ENCODE assay signal across 18 cellular contexts in the genomic region with DNA sequence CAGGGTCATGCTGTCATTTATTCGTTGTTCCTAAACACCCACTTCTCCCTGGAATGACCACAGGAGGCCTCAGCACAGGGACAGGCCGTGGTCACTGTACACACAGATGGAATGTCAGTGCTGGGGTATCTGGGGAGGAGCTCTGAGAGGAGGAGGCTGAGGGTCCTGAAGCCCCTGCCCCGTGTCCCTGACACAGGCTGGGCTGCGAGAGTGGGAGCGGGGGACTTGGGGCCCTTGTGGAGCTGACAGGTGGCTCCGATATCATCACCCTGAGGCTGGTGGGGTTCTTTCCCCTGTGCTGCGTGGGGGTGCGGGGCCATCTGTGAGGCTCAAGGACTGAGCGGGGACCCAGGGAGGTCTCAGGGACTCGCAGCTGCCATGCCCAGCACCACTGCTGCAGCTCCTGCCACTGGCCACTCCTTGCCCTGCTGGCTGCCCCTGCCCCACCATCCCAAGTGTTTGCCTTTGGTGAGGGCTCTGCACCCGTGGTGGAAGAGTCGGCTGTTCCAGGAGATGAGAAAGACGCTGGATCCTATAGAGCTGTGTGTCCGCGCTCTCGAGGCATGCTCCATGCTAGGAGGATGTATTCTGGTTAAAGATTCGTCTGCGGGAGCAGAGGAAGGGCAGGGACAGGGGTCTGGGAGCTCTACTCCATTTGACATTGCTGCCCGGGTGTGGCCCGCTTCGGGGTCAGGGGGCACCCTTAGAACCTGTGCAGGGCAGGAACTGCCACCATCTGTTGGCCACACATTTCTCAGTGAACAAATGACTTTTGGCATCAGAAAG. TPM values are rescaled to one million over a fixed set of nuclear protein-coding genes. Genes with fewer than 3 reads are reported as not detected.
DNase-seq lines count a peak whose midpoint lies in the region; ATAC-seq and TF ChIP-seq lines count a peak whose summit lies in the region.
"Had no signal": no experiment of that assay in that cellular context is flagged by ENCODE, and none has a peak within 500 bp of the region (broad histone marks: within the 10 kb centered on the region; RNA-seq: fewer than 3 reads in every experiment).

No MANE protein-coding gene starts in this region.

- no peak for TF ChIP-seq CTCF in natural killer cell (IDR thresholded peaks at IDR 0.05)
- no peak for TF ChIP-seq CTCF in coronary artery (IDR thresholded peaks at IDR 0.05)
- TF ChIP-seq CTCF in foreskin fibroblast (IDR thresholded peaks at IDR 0.05; ENCODE audit: low read depth, low read length), result no peak

- DNase-seq in natural killer cell (peak; percentile 8), coronary artery (ENCODE audit: low spot score) (peak; percentile 57), mesenteric fat pad (ENCODE audit: low spot score) (peak; percentile 71), foreskin fibroblast (no peak), G401 (ENCODE audit: low spot score) (no peak)
- no peak for DNase-seq in natural killer cell treated with Interleukin-12 subunit alpha and Interleukin-12 subunit beta and Interleukin-15 and Interleukin-18, amount 100 ng/mL, for 72 hours (ENCODE audit: low spot score)
- DNase-seq: Karpas-422, midbrain, NCI-H146, NCI-H446 had no signal

- no peaks in the 10 kb centered on the region for H3K9me3 Mint-ChIP-seq in natural killer cell
- H3K9me3 Mint-ChIP-seq in natural killer cell treated with Interleukin-12 subunit alpha and Interleukin-12 subunit beta and Interleukin-15 and Interleukin-18, amount 100 ng/mL, for 72 hours, result no peaks in the 10 kb centered on the region
- H3K9me3 Mint-ChIP-seq: activated T-cell treated with anti-CD3 and anti-CD28 coated beads, Interleukin-2, amount 50 U/mL, for 72 hours; CD14-positive monocyte; dendritic cell treated with granulocyte-macrophage colony-stimulating factor and Interleukin-4, amounts not matched to agents 40 ng/mL and 50 ng/mL, for 4 days had no signal

- intact Hi-C loops in natural killer cell (cut with micrococcal nuclease), result no loop called here

- H3K36me3 Mint-ChIP-seq in natural killer cell, result no peaks in the 10 kb centered on the region
- no peaks in the 10 kb centered on the region for H3K36me3 Mint-ChIP-seq in natural killer cell treated with Interleukin-12 subunit alpha and Interleukin-12 subunit beta and Interleukin-15 and Interleukin-18, amount 100 ng/mL, for 72 hours

- H3K27me3 Mint-ChIP-seq in natural killer cell (ENCODE audit: low read depth in 2 of 2), result no peaks in the 10 kb centered on the region
- no peaks in the 10 kb centered on the region for H3K27me3 Mint-ChIP-seq in natural killer cell treated with Interleukin-12 subunit alpha and Interleukin-12 subunit beta and Interleukin-15 and Interleukin-18, amount 100 ng/mL, for 72 hours
- H3K27me3 Mint-ChIP-seq: dendritic cell treated with granulocyte-macrophage colony-stimulating factor and Interleukin-4, amounts not matched to agents 40 ng/mL and 50 ng/mL, for 4 days had no signal

- ATAC-seq in natural killer cell, result no peak
- no peak for ATAC-seq in natural killer cell treated with Interleukin-12 subunit alpha and Interleukin-12 subunit beta and Interleukin-15 and Interleukin-18, amount 100 ng/mL, for 72 hours
- no peak for ATAC-seq in HG03432 (IDR thresholded peaks at IDR 0.05; ENCODE audit: unreplicated experiment)
- ATAC-seq: activated T-cell treated with anti-CD3 and anti-CD28 coated beads, Interleukin-2, amount 50 U/mL, for 72 hours had no signal

- in situ Hi-C loops in G401 (cut with HindIII; ENCODE audit: low sequenced_read_pairs), result no loop called here

- no peak overlapping the region for H3K27ac Mint-ChIP-seq in natural killer cell
- no peak overlapping the region for H3K27ac Mint-ChIP-seq in natural killer cell treated with Interleukin-12 subunit alpha and Interleukin-12 subunit beta and Interleukin-15 and Interleukin-18, amount 100 ng/mL, for 72 hours
- H3K27ac Mint-ChIP-seq: activated T-cell treated with anti-CD3 and anti-CD28 coated beads, Interleukin-2, amount 50 U/mL, for 72 hours; dendritic cell treated with granulocyte-macrophage colony-stimulating factor and Interleukin-4, amounts not matched to agents 40 ng/mL and 50 ng/mL, for 4 days had no signal

- no peak overlapping the region for H3K4me3 Mint-ChIP-seq in natural killer cell
- H3K4me3 Mint-ChIP-seq in natural killer cell treated with Interleukin-12 subunit alpha and Interleukin-12 subunit beta and Interleukin-15 and Interleukin-18, amount 100 ng/mL, for 72 hours, result no peak overlapping the region
- H3K4me3 Mint-ChIP-seq: activated T-cell treated with anti-CD3 and anti-CD28 coated beads, Interleukin-2, amount 50 U/mL, for 72 hours; CD14-positive monocyte; dendritic cell treated with granulocyte-macrophage colony-stimulating factor and Interleukin-4, amounts not matched to agents 40 ng/mL and 50 ng/mL, for 4 days had no signal

- H3K4me3 ChIP-seq in coronary artery, result no peak overlapping the region
- H3K4me3 ChIP-seq in foreskin fibroblast (ENCODE audit: low read depth in 1 of 2, low read length in 2 of 2), result no peak overlapping the region
- H3K4me3 ChIP-seq: ascending aorta had no signal

- H3K4me1 Mint-ChIP-seq in natural killer cell, result no peaks in the 10 kb centered on the region
- H3K4me1 Mint-ChIP-seq in natural killer cell treated with Interleukin-12 subunit alpha and Interleukin-12 subunit beta and Interleukin-15 and Interleukin-18, amount 100 ng/mL, for 72 hours (ENCODE audit: low read depth in 2 of 2), result no peaks in the 10 kb centered on the region
- H3K4me1 Mint-ChIP-seq: CD14-positive monocyte had no signal

- no peak overlapping the region for H3K27ac ChIP-seq in coronary artery
- H3K27ac ChIP-seq: ascending aorta, HL-60, parathyroid adenoma, VCaP had no signal

RNA-seq across cellular contexts. Expression of gene NPEPL1, which starts 18.9 kb away (rescaled TPM):
- 10 to 100 TPM; 66.0 to 83.7 (median 68.4) TPM for total RNA-seq in natural killer cell
- total RNA-seq in natural killer cell treated with Interleukin-12 subunit alpha and Interleukin-12 subunit beta and Interleukin-15 and Interleukin-18, amount 100 ng/mL, for 72 hours, result 10 to 100 TPM; 23.6 to 30.4 TPM
- total RNA-seq in mesenteric fat pad, result 42.3 TPM
- total RNA-seq in G401 (2014; rRNA removed; shearing (Covaris generic)), result 1.3 and 5.4 TPM in 2 replicates

Comparison
In these comparisons a context has a peak if more than half of its experiments do, and no peak if none do; other contexts are left out.
1. DNase-seq: peak in natural killer cell (single experiment), coronary artery (single experiment) and mesenteric fat pad (single experiment); none in natural killer cell treated with Interleukin-12 subunit alpha and Interleukin-12 subunit beta and Interleukin-15 and Interleukin-18, amount 100 ng/mL, for 72 hours (single experiment), foreskin fibroblast (0 of 2) and G401 (single experiment).